8 cellular contexts compared by ENCODE assay signal in the genomic region with DNA sequence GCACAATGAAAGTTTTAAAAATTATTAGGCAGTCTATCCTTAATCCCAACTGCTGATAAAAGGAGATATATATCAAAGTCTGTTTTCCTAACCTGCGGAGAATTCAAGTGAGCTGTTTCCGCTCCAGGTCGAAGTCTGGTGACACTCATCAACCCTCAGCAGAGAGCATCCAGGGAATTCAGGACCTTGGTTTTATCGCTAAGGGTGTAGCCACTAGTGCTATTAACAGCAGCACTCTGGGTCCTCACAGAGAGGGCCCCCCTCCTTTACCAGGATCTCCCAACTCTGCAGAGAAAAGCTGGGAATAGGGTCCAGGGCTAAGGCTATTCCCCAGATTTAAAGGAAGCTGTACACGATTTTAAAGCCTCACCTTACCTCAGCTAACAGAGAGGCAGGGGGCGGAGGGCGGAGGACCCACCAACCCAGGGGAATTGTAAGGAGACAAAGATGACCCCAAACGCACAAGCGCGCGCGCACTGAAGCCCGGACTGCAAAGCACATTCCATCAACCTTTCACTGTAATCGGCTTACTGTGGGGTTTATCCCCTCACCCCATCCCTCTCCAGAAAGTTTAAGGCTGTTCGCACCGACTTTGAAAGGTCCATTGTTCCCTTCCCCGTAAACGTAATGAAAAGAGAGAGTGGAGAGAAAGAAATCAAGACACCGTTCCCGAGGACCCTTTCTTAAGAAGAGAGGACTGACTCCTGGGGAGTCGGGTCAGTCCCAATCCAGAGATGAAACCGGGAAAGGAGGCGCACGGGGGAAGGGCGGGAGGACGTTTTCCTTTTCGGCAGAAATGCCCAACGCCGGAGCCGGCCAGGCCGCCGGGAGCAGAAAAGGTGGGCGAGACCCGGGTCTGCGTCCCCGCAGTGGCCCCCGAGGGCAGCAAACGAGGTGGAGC. TPM values are rescaled to one million over a fixed set of nuclear protein-coding genes. Genes with fewer than 3 reads are reported as not detected.
DNase-seq lines count a peak whose midpoint lies in the region; ATAC-seq and TF ChIP-seq lines count a peak whose summit lies in the region.

No MANE protein-coding gene starts in this region.

- WGBS in ovary, 3 donors, result 4 to 5% (median 4%) methylated on average over 38 of the region's 38 CpGs

- H3K27me3 ChIP-seq in foreskin keratinocyte (no peaks in the 10 kb centered on the region), ovary (no peaks in the 10 kb centered on the region)

- H3K4me1 ChIP-seq in foreskin keratinocyte (peaks cover 41% of the 10 kb centered on the region), ovary (ENCODE audit: insufficient read depth) (peaks cover 5% of the 10 kb centered on the region)

- H3K9me3 ChIP-seq in ovary, result no peaks in the 10 kb centered on the region

- ATAC-seq in foreskin keratinocyte (no peak), HG03457 (IDR thresholded peaks at IDR 0.05; ENCODE audit: unreplicated experiment) (no peak), GM21825 (IDR thresholded peaks at IDR 0.05; ENCODE audit: unreplicated experiment) (no peak)

- peak; percentile 29 for DNase-seq in stimulated activated CD4-positive, alpha-beta T cell treated with anti-CD3 and anti-CD28 coated beads, Interleukin-4, amount 100 ng/mL, for 1 hour
- DNase-seq in stimulated activated CD4-positive, alpha-beta T cell treated with anti-CD3 and anti-CD28 coated beads, Interleukin-1b, Interleukin-23, amount 100 ng/mL, for 48 hours, result no peak
- DNase-seq in activated CD8-positive, alpha-beta memory T cell treated with anti-CD3 and anti-CD28 coated beads, Interleukin-2, amount 50 U/mL, for 4 hours, result peak; percentile 19
- DNase-seq in foreskin keratinocyte (peak in 1 of 2 donors; percentile 40), ovary (peak in 4 of 5 donors; percentile 27 to 44 (median 35)), dedifferentiated amniotic fluid mesenchymal stem cell (ENCODE audit: extremely low spot score) (no peak)

- H3K27ac ChIP-seq in foreskin keratinocyte (peak overlapping the region; percentile 100), ovary (peak overlapping the region; percentile 60 to 95)

- intact Hi-C loops in ovary (cut with DNase I), result no loop called here

- H3K4me3 ChIP-seq in ovary, result peak overlapping the region; percentile 87

- no peak for TF ChIP-seq EP300 in ovary (IDR thresholded peaks at IDR 0.05)

- no peak for TF ChIP-seq CTCF in foreskin keratinocyte (conservative IDR thresholded peaks at IDR 0.05)
- TF ChIP-seq CTCF in ovary (IDR thresholded peaks at IDR 0.05), result no peak

- H3K36me3 ChIP-seq in ovary, result no peaks in the 10 kb centered on the region

- TF ChIP-seq POLR2A in ovary (IDR thresholded peaks at IDR 0.05), result no peak

RNA-seq across cellular contexts. Expression of gene CEMIP2, which starts 0.6 kb away (rescaled TPM):
- total RNA-seq in foreskin keratinocyte, result 43.3 and 52.0 TPM in 2 replicates
- 14.7 and 17.4 TPM in 2 replicates for polyA plus RNA-seq in foreskin keratinocyte
- total RNA-seq in ovary, result 10 to 100 TPM in 5 of 7 donors, 1 to 10 TPM in 2; 7.6 to 91.3 (median 11.2) TPM
- 10 to 100 TPM in 1 of 2 donors, 1 to 10 TPM in 1; 6.3 to 11.0 TPM for polyA plus RNA-seq in ovary

Comparison
In these comparisons a context has a peak if more than half of its experiments do, and no peak if none do; other contexts are left out.
1. DNase-seq: peak in stimulated activated CD4-positive, alpha-beta T cell treated with anti-CD3 and anti-CD28 coated beads, Interleukin-4, amount 100 ng/mL, for 1 hour (single experiment), activated CD8-positive, alpha-beta memory T cell treated with anti-CD3 and anti-CD28 coated beads, Interleukin-2, amount 50 U/mL, for 4 hours (single experiment) and ovary (4 of 5); none in stimulated activated CD4-positive, alpha-beta T cell treated with anti-CD3 and anti-CD28 coated beads, Interleukin-1b, Interleukin-23, amount 100 ng/mL, for 48 hours (single experiment) and dedifferentiated amniotic fluid mesenchymal stem cell (single experiment).